10 cellular contexts compared by ENCODE assay signal in genomic region chr22:30453731-30454510, GRCh38. TPM values are rescaled to one million over a fixed set of nuclear protein-coding genes. Genes with fewer than 3 reads are reported as not detected.
DNase-seq lines count a peak whose midpoint lies in the region; ATAC-seq and TF ChIP-seq lines count a peak whose summit lies in the region.
"Had no signal": no experiment of that assay in that cellular context is flagged by ENCODE, and none has a peak within 500 bp of the region (broad histone marks: within the 10 kb centered on the region; RNA-seq: fewer than 3 reads in every experiment).

No MANE protein-coding gene starts in this region.

- H3K27me3 ChIP-seq in SJCRH30: no peaks in the 10 kb centered on the region
- peaks cover 3% of the 10 kb centered on the region for H3K27me3 ChIP-seq in foreskin keratinocyte

- no peaks in the 10 kb centered on the region for H3K9me3 ChIP-seq in SJCRH30 (replicated peaks)

- no peaks in the 10 kb centered on the region for H3K4me1 ChIP-seq in SJCRH30
- no peaks in the 10 kb centered on the region for H3K4me1 ChIP-seq in foreskin keratinocyte

- H3K27ac ChIP-seq in SJCRH30 (no peak overlapping the region), foreskin keratinocyte (no peak overlapping the region)

- ATAC-seq in foreskin keratinocyte (no peak), GM18511 (IDR thresholded peaks at IDR 0.05; ENCODE audit: unreplicated experiment) (no peak), GM19397 (IDR thresholded peaks at IDR 0.05; ENCODE audit: unreplicated experiment) (no peak)

- TF ChIP-seq CTCF in GM12873 (IDR thresholded peaks at IDR 0.05; ENCODE audit: insufficient read depth, low read depth, low read length, missing control alignments): peak; percentile 22
- TF ChIP-seq CTCF in foreskin keratinocyte (conservative IDR thresholded peaks at IDR 0.05): peak; percentile 33

- no peak overlapping the region for H3K4me3 ChIP-seq in SJCRH30

- DNase-seq in DMS79 (lab: John Stamatoyannopoulos, UW): peak; percentile 1
- DNase-seq in SJCRH30: peak; percentile 18 to 32
- DNase-seq in foreskin keratinocyte: no peak
- no peak for DNase-seq in stimulated activated naive CD4-positive, alpha-beta T cell treated with Interleukin-2 at 50 U/mL for 16 hours (lab: John Stamatoyannopoulos, UW)
- DNase-seq: NCI-H1694 treated with DMSO at 0.1 percent for 48 hours, substantia nigra had no signal

- no peaks in the 10 kb centered on the region for H3K36me3 ChIP-seq in SJCRH30

RNA-seq across cellular contexts. Expression of gene SEC14L3, which starts 17.9 kb away (rescaled TPM):
- not detected in 2 replicates for total RNA-seq in SJCRH30 (2014; rRNA removed; shearing (Covaris generic))
- total RNA-seq in foreskin keratinocyte: not detected in 2 replicates
- polyA plus RNA-seq in foreskin keratinocyte: not detected in 2 replicates
- total RNA-seq: activated CD8-positive, alpha-beta memory T cell treated with anti-CD3 and anti-CD28 coated beads for 36 hours had no signal

RNA-seq across cellular contexts. Expression of gene MTFP1, which starts 28.4 kb away (rescaled TPM):
- total RNA-seq in SJCRH30 (2014; rRNA removed; shearing (Covaris generic)): 19.6 and 25.5 TPM in 2 replicates
- total RNA-seq in foreskin keratinocyte: 50.7 and 66.0 TPM in 2 replicates
- 74.0 and 90.2 TPM in 2 replicates for polyA plus RNA-seq in foreskin keratinocyte

RNA-seq across cellular contexts. Expression of gene SEC14L4, which starts 51.6 kb away (rescaled TPM):
- total RNA-seq in SJCRH30 (2014; rRNA removed; shearing (Covaris generic)): not detected in 2 replicates
- total RNA-seq in foreskin keratinocyte: 0.07 TPM in 1 of 2 replicates, not detected in the other
- polyA plus RNA-seq in foreskin keratinocyte: 0.02 and 0.04 TPM in 2 replicates
- total RNA-seq: activated CD8-positive, alpha-beta memory T cell treated with anti-CD3 and anti-CD28 coated beads for 36 hours had no signal

RNA-seq across cellular contexts. Expression of gene SEC14L2, which starts 57.1 kb away (rescaled TPM):
- total RNA-seq in SJCRH30 (2014; rRNA removed; shearing (Covaris generic)): 1.4 and 3.4 TPM in 2 replicates
- 31.7 and 43.0 TPM in 2 replicates for total RNA-seq in foreskin keratinocyte
- 28.3 and 35.2 TPM in 2 replicates for polyA plus RNA-seq in foreskin keratinocyte

Comparison
In these comparisons a context has a peak if more than half of its experiments do, and no peak if none do; other contexts are left out.
1. DNase-seq: peak in DMS79 (single experiment) and SJCRH30 (2 of 2); none in foreskin keratinocyte (0 of 2) and stimulated activated naive CD4-positive, alpha-beta T cell treated with Interleukin-2 at 50 U/mL for 16 hours (single experiment).